1 cellular context compared by ENCODE assay signal in the genomic region with DNA sequence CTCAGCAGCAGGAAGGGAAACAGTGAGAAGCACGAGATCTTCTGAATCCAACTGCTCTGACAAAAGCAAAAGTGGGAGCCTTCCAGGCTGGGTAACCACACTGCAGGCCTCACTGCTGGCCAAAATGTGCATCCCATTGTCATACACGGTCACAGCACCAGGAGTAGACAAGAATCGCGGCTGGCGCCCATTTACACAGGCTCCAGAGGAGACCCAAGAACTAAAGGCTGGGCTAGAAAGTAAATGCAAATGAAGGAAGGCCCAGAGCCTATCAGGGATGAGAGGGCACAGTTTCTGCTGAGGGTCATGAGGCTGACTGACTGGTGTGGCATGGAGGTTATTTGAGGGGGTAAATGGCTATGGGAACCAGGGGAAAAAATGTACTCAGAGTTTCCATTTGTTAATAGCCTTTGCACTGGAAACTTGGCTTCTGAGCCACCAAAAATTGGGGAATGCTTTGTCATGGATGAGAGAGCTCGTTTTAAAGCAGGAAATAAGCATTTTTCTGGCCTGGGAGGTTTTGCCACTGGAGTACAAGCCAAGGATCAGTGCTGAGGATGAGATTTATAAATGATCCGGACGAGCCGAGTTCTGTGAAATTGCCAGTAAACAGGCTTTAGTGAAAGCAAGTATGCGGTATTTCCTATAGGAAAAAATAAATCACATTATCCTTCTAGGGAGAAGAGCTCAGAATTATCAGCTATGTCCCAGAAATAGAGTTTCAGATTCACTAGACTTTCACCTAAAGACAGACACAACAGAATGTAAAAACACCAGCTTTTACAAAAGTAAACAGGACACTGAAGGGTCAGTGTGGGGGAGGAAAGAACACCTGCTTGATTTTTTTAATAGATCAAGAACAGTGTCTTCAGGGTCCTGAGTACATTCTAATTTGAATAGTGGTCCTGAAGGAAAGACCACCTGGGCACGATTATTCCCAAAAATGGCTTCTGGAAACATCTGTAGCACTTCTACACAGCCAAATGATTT.
TF ChIP-seq lines count a peak whose summit lies in the region.

No MANE protein-coding gene starts in this region.

TF ChIP-seq in GM23338, 12 proteins besides CTCF, POLR2A, EP300 and RAD21 (continued from another document):
- TF ChIP-seq, protein P1, sequence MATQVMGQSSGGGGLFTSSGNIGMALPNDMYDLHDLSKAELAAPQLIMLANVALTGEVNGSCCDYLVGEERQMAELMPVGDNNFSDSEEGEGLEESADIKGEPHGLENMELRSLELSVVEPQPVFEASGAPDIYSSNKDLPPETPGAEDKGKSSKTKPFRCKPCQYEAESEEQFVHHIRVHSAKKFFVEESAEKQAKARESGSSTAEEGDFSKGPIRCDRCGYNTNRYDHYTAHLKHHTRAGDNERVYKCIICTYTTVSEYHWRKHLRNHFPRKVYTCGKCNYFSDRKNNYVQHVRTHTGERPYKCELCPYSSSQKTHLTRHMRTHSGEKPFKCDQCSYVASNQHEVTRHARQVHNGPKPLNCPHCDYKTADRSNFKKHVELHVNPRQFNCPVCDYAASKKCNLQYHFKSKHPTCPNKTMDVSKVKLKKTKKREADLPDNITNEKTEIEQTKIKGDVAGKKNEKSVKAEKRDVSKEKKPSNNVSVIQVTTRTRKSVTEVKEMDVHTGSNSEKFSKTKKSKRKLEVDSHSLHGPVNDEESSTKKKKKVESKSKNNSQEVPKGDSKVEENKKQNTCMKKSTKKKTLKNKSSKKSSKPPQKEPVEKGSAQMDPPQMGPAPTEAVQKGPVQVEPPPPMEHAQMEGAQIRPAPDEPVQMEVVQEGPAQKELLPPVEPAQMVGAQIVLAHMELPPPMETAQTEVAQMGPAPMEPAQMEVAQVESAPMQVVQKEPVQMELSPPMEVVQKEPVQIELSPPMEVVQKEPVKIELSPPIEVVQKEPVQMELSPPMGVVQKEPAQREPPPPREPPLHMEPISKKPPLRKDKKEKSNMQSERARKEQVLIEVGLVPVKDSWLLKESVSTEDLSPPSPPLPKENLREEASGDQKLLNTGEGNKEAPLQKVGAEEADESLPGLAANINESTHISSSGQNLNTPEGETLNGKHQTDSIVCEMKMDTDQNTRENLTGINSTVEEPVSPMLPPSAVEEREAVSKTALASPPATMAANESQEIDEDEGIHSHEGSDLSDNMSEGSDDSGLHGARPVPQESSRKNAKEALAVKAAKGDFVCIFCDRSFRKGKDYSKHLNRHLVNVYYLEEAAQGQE (IDR thresholded peaks at IDR 0.05; ENCODE audit: unreplicated experiment), result no peak
- TF ChIP-seq, protein P2, sequence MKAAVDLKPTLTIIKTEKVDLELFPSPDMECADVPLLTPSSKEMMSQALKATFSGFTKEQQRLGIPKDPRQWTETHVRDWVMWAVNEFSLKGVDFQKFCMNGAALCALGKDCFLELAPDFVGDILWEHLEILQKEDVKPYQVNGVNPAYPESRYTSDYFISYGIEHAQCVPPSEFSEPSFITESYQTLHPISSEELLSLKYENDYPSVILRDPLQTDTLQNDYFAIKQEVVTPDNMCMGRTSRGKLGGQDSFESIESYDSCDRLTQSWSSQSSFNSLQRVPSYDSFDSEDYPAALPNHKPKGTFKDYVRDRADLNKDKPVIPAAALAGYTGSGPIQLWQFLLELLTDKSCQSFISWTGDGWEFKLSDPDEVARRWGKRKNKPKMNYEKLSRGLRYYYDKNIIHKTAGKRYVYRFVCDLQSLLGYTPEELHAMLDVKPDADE (IDR thresholded peaks at IDR 0.05), result no peak
- TF ChIP-seq ZNF331 (CRISPR knock-in tag; IDR thresholded peaks at IDR 0.05; ENCODE audit: low read depth) (no peak), EZH2phosphoT487 (IDR thresholded peaks at IDR 0.05; ENCODE audit: unreplicated experiment) (no peak), EZH2 (IDR thresholded peaks at IDR 0.05; ENCODE audit: low read depth, unreplicated experiment) (no peak), ZNF114 (CRISPR knock-in tag; IDR thresholded peaks at IDR 0.05) (no peak), JUNB (IDR thresholded peaks at IDR 0.05; ENCODE audit: unreplicated experiment) (no peak), NANOG (IDR thresholded peaks at IDR 0.05; ENCODE audit: borderline replicate concordance) (no peak), POLR2AphosphoS5 (IDR thresholded peaks at IDR 0.05; ENCODE audit: low read depth) (no peak), STAT1 (IDR thresholded peaks at IDR 0.05; ENCODE audit: unreplicated experiment) (no peak)
- TF ChIP-seq, protein P3, sequence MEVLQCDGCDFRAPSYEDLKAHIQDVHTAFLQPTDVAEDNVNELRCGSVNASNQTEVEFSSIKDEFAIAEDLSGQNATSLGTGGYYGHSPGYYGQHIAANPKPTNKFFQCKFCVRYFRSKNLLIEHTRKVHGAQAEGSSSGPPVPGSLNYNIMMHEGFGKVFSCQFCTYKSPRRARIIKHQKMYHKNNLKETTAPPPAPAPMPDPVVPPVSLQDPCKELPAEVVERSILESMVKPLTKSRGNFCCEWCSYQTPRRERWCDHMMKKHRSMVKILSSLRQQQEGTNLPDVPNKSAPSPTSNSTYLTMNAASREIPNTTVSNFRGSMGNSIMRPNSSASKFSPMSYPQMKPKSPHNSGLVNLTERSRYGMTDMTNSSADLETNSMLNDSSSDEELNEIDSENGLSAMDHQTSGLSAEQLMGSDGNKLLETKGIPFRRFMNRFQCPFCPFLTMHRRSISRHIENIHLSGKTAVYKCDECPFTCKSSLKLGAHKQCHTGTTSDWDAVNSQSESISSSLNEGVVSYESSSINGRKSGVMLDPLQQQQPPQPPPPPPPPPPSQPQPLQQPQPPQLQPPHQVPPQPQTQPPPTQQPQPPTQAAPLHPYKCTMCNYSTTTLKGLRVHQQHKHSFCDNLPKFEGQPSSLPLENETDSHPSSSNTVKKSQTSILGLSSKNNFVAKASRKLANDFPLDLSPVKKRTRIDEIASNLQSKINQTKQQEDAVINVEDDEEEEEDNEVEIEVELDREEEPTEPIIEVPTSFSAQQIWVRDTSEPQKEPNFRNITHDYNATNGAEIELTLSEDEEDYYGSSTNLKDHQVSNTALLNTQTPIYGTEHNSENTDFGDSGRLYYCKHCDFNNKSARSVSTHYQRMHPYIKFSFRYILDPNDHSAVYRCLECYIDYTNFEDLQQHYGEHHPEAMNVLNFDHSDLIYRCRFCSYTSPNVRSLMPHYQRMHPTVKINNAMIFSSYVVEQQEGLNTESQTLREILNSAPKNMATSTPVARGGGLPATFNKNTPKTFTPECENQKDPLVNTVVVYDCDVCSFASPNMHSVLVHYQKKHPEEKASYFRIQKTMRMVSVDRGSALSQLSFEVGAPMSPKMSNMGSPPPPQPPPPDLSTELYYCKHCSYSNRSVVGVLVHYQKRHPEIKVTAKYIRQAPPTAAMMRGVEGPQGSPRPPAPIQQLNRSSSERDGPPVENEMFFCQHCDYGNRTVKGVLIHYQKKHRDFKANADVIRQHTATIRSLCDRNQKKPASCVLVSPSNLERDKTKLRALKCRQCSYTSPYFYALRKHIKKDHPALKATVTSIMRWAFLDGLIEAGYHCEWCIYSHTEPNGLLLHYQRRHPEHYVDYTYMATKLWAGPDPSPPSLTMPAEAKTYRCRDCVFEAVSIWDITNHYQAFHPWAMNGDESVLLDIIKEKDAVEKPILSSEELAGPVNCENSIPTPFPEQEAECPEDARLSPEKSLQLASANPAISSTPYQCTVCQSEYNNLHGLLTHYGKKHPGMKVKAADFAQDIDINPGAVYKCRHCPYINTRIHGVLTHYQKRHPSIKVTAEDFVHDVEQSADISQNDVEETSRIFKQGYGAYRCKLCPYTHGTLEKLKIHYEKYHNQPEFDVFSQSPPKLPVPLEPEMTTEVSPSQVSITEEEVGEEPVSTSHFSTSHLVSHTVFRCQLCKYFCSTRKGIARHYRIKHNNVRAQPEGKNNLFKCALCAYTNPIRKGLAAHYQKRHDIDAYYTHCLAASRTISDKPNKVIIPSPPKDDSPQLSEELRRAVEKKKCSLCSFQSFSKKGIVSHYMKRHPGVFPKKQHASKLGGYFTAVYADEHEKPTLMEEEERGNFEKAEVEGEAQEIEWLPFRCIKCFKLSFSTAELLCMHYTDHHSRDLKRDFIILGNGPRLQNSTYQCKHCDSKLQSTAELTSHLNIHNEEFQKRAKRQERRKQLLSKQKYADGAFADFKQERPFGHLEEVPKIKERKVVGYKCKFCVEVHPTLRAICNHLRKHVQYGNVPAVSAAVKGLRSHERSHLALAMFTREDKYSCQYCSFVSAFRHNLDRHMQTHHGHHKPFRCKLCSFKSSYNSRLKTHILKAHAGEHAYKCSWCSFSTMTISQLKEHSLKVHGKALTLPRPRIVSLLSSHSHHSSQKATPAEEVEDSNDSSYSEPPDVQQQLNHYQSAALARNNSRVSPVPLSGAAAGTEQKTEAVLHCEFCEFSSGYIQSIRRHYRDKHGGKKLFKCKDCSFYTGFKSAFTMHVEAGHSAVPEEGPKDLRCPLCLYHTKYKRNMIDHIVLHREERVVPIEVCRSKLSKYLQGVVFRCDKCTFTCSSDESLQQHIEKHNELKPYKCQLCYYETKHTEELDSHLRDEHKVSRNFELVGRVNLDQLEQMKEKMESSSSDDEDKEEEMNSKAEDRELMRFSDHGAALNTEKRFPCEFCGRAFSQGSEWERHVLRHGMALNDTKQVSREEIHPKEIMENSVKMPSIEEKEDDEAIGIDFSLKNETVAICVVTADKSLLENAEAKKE (CRISPR knock-in tag; IDR thresholded peaks at IDR 0.05), result no peak
